17 cellular contexts compared by ENCODE assay signal in genomic region chr7:11934766-11935165, GRCh38.
A peak's percentile ranks its signal among the peaks of the same experiment; 100 is the strongest.
DNase-seq lines count a peak whose midpoint lies in the region; ATAC-seq and TF ChIP-seq lines count a peak whose summit lies in the region.
"Had no signal": no experiment of that assay in that cellular context is flagged by ENCODE, and none has a peak within 500 bp of the region (broad histone marks: within the 10 kb centered on the region; RNA-seq: fewer than 3 reads in every experiment).

No MANE protein-coding gene starts in this region.

- TF ChIP-seq CTCF in PC-9 (conservative IDR thresholded peaks at IDR 0.05) = no peak

- POLR2A ChIA-PET in PC-9 (lab: Charles Lee; ENCODE audit: unreplicated experiment) = no interaction called here

- CTCF ChIA-PET in PC-9 (lab: Charles Lee) = no interaction called here

- no peaks in the 10 kb centered on the region for H3K36me3 ChIP-seq in PC-9 (ENCODE audit: low read depth)
- H3K36me3 ChIP-seq: BE2C had no signal

- no peaks in the 10 kb centered on the region; the same call in 1 of the 2 replicates for H3K9me2 ChIP-seq in PC-9 (ENCODE audit: insufficient read depth)

- H3K4me2 ChIP-seq in PC-9 = no peak overlapping the region

- DNase-seq in M059J (ENCODE audit: low read depth) = peak; percentile 28
- DNase-seq in PC-9 = no peak
- DNase-seq in kidney tubule cell (ENCODE audit: low spot score) = peak; percentile 25
- no peak for DNase-seq in activated CD4-positive, alpha-beta T cell treated with anti-CD3 and anti-CD28 coated beads for 48 hours
- no peak for DNase-seq in medulla oblongata (ENCODE audit: extremely low spot score)
- DNase-seq in HuH-7.5 (ENCODE audit: low spot score) = no peak
- DNase-seq: ACHN; BE2C; Caco-2; CD4-positive, alpha-beta T cell; DMS53; DND-41; EL; GM23248; HCEC 1CT had no signal

- no peak overlapping the region for H3K27ac ChIP-seq in PC-9
- H3K27ac ChIP-seq: C4-2B, GM23248 had no signal

- BruUV-seq in PC-9 (replicated peaks; lab: Mats Ljungman, UMichigan) = no TSS peak

- H3K4me1 ChIP-seq in PC-9 (replicated peaks; ENCODE audit: insufficient read depth) = no peaks in the 10 kb centered on the region
- H3K4me1 ChIP-seq: Caco-2 had no signal

- no peaks in the 10 kb centered on the region for H3K27me3 ChIP-seq in PC-9 (ENCODE audit: insufficient read depth, low read depth)
- H3K27me3 ChIP-seq: BE2C had no signal

- H2AFZ ChIP-seq in PC-9 = peak overlapping the region; percentile 19; the same call in 1 of the 2 replicates
- H2AFZ ChIP-seq: GM23248 had no signal

- no peak overlapping the region for H3K4me3 ChIP-seq in PC-9
- H3K4me3 ChIP-seq: GM23248 had no signal

- intact Hi-C loops in PC-9 (cut with micrococcal nuclease; ENCODE audit: unreplicated experiment) = no loop called here

- ATAC-seq in GM19351 (IDR thresholded peaks at IDR 0.05; ENCODE audit: unreplicated experiment) = no peak

- H3F3A ChIP-seq in PC-9 (ENCODE audit: insufficient read depth, low read depth) = no peaks in the 10 kb centered on the region

- H3K79me2 ChIP-seq in PC-9 (ENCODE audit: low read depth) = no peaks in the 10 kb centered on the region

- no peaks in the 10 kb centered on the region for H4K20me1 ChIP-seq in PC-9 (ENCODE audit: insufficient read depth)

- H3K9me3 ChIP-seq in PC-9 (ENCODE audit: insufficient read depth, low read depth) = no peaks in the 10 kb centered on the region
- H3K9me3 ChIP-seq: BE2C, Caco-2 had no signal

Comparison
In these comparisons a context has a peak if more than half of its experiments do, and no peak if none do; other contexts are left out.
1. DNase-seq: peak in M059J (single experiment) and kidney tubule cell (single experiment); none in PC-9 (0 of 2), activated CD4-positive, alpha-beta T cell treated with anti-CD3 and anti-CD28 coated beads for 48 hours (single experiment), medulla oblongata (single experiment) and HuH-7.5 (single experiment).